Comparison of ENCODE assay signal across 1 cellular context in genomic region chr1:44617703-44618029, GRCh38.
TF ChIP-seq lines count a peak whose summit lies in the region.

No MANE protein-coding gene starts in this region.

TF ChIP-seq in GM23338, 12 proteins besides CTCF, POLR2A, EP300 and RAD21 (continued from another document):
- no peak for TF ChIP-seq ZNF462 (CRISPR knock-in tag; IDR thresholded peaks at IDR 0.05)
